26 cellular contexts compared by ENCODE assay signal in genomic region chr1:83559090-83559489, GRCh38.
DNase-seq lines count a peak whose midpoint lies in the region; ATAC-seq and TF ChIP-seq lines count a peak whose summit lies in the region.
"Had no signal": no experiment of that assay in that cellular context is flagged by ENCODE, and none has a peak within 500 bp of the region (broad histone marks: within the 10 kb centered on the region; RNA-seq: fewer than 3 reads in every experiment).

No MANE protein-coding gene starts in this region.

- no peaks in the 10 kb centered on the region for H3K36me3 Mint-ChIP-seq in neural progenitor cell
- no peaks in the 10 kb centered on the region for H3K36me3 Mint-ChIP-seq in activated T-helper 2 cell treated with anti-CD3 and anti-CD28 coated beads, Interferon-gamma antibody, Interleukin-2, Interleukin-4, amounts not matched to agents 10 μg/mL and 5 μg/mL and 100 μg/mL, durations not matched to agents 14 hours and 24 hours and 36 hours (ENCODE audit: low read depth)
- H3K36me3 Mint-ChIP-seq: natural killer cell treated with Interleukin-12 subunit alpha and Interleukin-12 subunit beta and Interleukin-15 and Interleukin-18, amount 100 ng/mL, for 72 hours had no signal

- H3K27me3 ChIP-seq in neural progenitor cell (no peaks in the 10 kb centered on the region), BE2C (no peaks in the 10 kb centered on the region)
- H3K27me3 ChIP-seq: brain microvascular endothelial cell, gastrocnemius medialis, sigmoid colon had no signal

- TF ChIP-seq CTCF in GM10248 (IDR thresholded peaks at IDR 0.05; ENCODE audit: control extremely low read depth, extremely low read depth, low read depth, missing control alignments) (no peak), neural progenitor cell (IDR thresholded peaks at IDR 0.05) (no peak), BE2C (IDR thresholded peaks at IDR 0.05; ENCODE audit: low read depth, low read length) (no peak)

- peaks cover 36% of the 10 kb centered on the region for H3K4me1 Mint-ChIP-seq in neural progenitor cell
- H3K4me1 Mint-ChIP-seq in activated T-helper 2 cell treated with anti-CD3 and anti-CD28 coated beads, Interferon-gamma antibody, Interleukin-2, Interleukin-4, amounts not matched to agents 10 μg/mL and 5 μg/mL and 100 μg/mL, durations not matched to agents 14 hours and 24 hours and 36 hours (ENCODE audit: low read depth) = no peaks in the 10 kb centered on the region

- H3K9me3 Mint-ChIP-seq in neural progenitor cell = no peaks in the 10 kb centered on the region
- no peaks in the 10 kb centered on the region for H3K9me3 Mint-ChIP-seq in activated T-helper 2 cell treated with anti-CD3 and anti-CD28 coated beads, Interferon-gamma antibody, Interleukin-2, Interleukin-4, amounts not matched to agents 10 μg/mL and 5 μg/mL and 100 μg/mL, durations not matched to agents 14 hours and 24 hours and 36 hours
- H3K9me3 Mint-ChIP-seq: activated CD8-positive, alpha-beta T cell treated with anti-CD3 and anti-CD28 coated beads for 36 hours had no signal

- peak; percentile 11 for DNase-seq in GM10248 (ENCODE audit: extremely low spot score)
- peak; percentile 15 for DNase-seq in NAMALWA (ENCODE audit: low spot score)
- DNase-seq in neural progenitor cell (ENCODE audit: low spot score) = no peak
- no peak for DNase-seq in NCI-H2107 (lab: John Stamatoyannopoulos, UW)
- no peak for DNase-seq in activated T-helper 2 cell treated with anti-CD3 and anti-CD28 coated beads, Interferon-gamma antibody, Interleukin-2, Interleukin-4, amounts not matched to agents 10 μg/mL and 5 μg/mL and 100 μg/mL, durations not matched to agents 14 hours and 24 hours and 36 hours (ENCODE audit: low spot score)
- DNase-seq in GM19238 (ENCODE audit: insufficient read length, low spot score) = no peak
- DNase-seq in BE2C = no peak
- DNase-seq: activated CD4-positive, CD25-positive, alpha-beta regulatory T cell treated with anti-CD3 and anti-CD28 coated beads, Interleukin-2, amount 50 U/mL, for 72 hours; activated CD8-positive, alpha-beta T cell treated with anti-CD3 and anti-CD28 coated beads for 36 hours; activated T-cell treated with anti-CD3 and anti-CD28 coated beads for 4 hours; brain microvascular endothelial cell; effector CD8-positive, alpha-beta T cell; gastrocnemius medialis; hypothalamus; left ventricle myocardium superior; midbrain; NCI-H146; NCI-H2171 treated with DMSO at 0.1 percent for 48 hours; NCI-H526 treated with DMSO at 0.1 percent for 48 hours; Right ventricle myocardium superior; sigmoid colon; stimulated activated CD8-positive, alpha-beta memory T cell treated with anti-CD3 and anti-CD28 coated beads, Interleukin-4, amount 100 ng/mL, for 48 hours had no signal

- H3K4me1 ChIP-seq in neural progenitor cell (peaks cover 15% of the 10 kb centered on the region), BE2C (no peaks in the 10 kb centered on the region; the same call in 1 of the 2 replicates)

- H4K20me1 ChIP-seq in neural progenitor cell (ENCODE audit: low read depth) = no peaks in the 10 kb centered on the region

- H3F3A ChIP-seq in neural progenitor cell (ENCODE audit: low read depth) = peaks cover 8% of the 10 kb centered on the region

- H3K36me3 ChIP-seq in neural progenitor cell (no peaks in the 10 kb centered on the region), BE2C (no peaks in the 10 kb centered on the region)
- H3K36me3 ChIP-seq: brain microvascular endothelial cell, gastrocnemius medialis, sigmoid colon had no signal

- H3K27ac ChIP-seq in neural progenitor cell = no peak overlapping the region
- H3K27ac ChIP-seq: brain microvascular endothelial cell, C4-2B, gastrocnemius medialis, sigmoid colon had no signal

- H3K9ac ChIP-seq in neural progenitor cell = no peak overlapping the region

- H3K27me3 Mint-ChIP-seq in neural progenitor cell (ENCODE audit: insufficient read depth, low read depth) = peaks cover 4% of the 10 kb centered on the region
- H3K27me3 Mint-ChIP-seq in activated T-helper 2 cell treated with anti-CD3 and anti-CD28 coated beads, Interferon-gamma antibody, Interleukin-2, Interleukin-4, amounts not matched to agents 10 μg/mL and 5 μg/mL and 100 μg/mL, durations not matched to agents 14 hours and 24 hours and 36 hours (ENCODE audit: low read depth) = no peaks in the 10 kb centered on the region
- H3K27me3 Mint-ChIP-seq: activated CD8-positive, alpha-beta T cell treated with anti-CD3 and anti-CD28 coated beads for 36 hours; natural killer cell treated with Interleukin-12 subunit alpha and Interleukin-12 subunit beta and Interleukin-15 and Interleukin-18, amount 100 ng/mL, for 72 hours had no signal

- H3K9me3 ChIP-seq in neural progenitor cell (ENCODE audit: low read depth) (no peaks in the 10 kb centered on the region), BE2C (no peaks in the 10 kb centered on the region)
- H3K9me3 ChIP-seq: gastrocnemius medialis, sigmoid colon had no signal

- no peaks in the 10 kb centered on the region for H3K79me2 ChIP-seq in neural progenitor cell (ENCODE audit: low read depth)

- H3K27ac Mint-ChIP-seq in neural progenitor cell = peak overlapping the region; percentile 55
- no peak overlapping the region for H3K27ac Mint-ChIP-seq in activated T-helper 2 cell treated with anti-CD3 and anti-CD28 coated beads, Interferon-gamma antibody, Interleukin-2, Interleukin-4, amounts not matched to agents 10 μg/mL and 5 μg/mL and 100 μg/mL, durations not matched to agents 14 hours and 24 hours and 36 hours
- H3K27ac Mint-ChIP-seq: activated CD8-positive, alpha-beta T cell treated with anti-CD3 and anti-CD28 coated beads for 36 hours; natural killer cell treated with Interleukin-12 subunit alpha and Interleukin-12 subunit beta and Interleukin-15 and Interleukin-18, amount 100 ng/mL, for 72 hours had no signal

- H3K4me3 Mint-ChIP-seq in neural progenitor cell = no peak overlapping the region
- no peak overlapping the region for H3K4me3 Mint-ChIP-seq in activated T-helper 2 cell treated with anti-CD3 and anti-CD28 coated beads, Interferon-gamma antibody, Interleukin-2, Interleukin-4, amounts not matched to agents 10 μg/mL and 5 μg/mL and 100 μg/mL, durations not matched to agents 14 hours and 24 hours and 36 hours (ENCODE audit: low read depth)
- H3K4me3 Mint-ChIP-seq: activated CD8-positive, alpha-beta T cell treated with anti-CD3 and anti-CD28 coated beads for 36 hours; natural killer cell treated with Interleukin-12 subunit alpha and Interleukin-12 subunit beta and Interleukin-15 and Interleukin-18, amount 100 ng/mL, for 72 hours had no signal

- intact Hi-C loops in activated T-helper 2 cell treated with anti-CD3 and anti-CD28 coated beads, Interferon-gamma antibody, Interleukin-2, Interleukin-4, amounts not matched to agents 10 μg/mL and 5 μg/mL and 100 μg/mL, durations not matched to agents 14 hours and 24 hours and 36 hours (cut with micrococcal nuclease) = no loop called here

- ATAC-seq in HG02610 (IDR thresholded peaks at IDR 0.05; ENCODE audit: unreplicated experiment) = peak; percentile 36
- ATAC-seq: activated CD8-positive, alpha-beta T cell treated with anti-CD3 and anti-CD28 coated beads for 36 hours; esophagus mucosa; gastrocnemius medialis; left ventricle myocardium superior; natural killer cell treated with Interleukin-12 subunit alpha and Interleukin-12 subunit beta and Interleukin-15 and Interleukin-18, amount 100 ng/mL, for 72 hours had no signal

- H2AFZ ChIP-seq in neural progenitor cell (replicated peaks) = no peak overlapping the region

- CTCF ChIA-PET in GM10248 (lab: Yijun Ruan, JAX) = interaction anchor here (1.0 to 1.2 kb wide), 3 partner anchors 9 to 23 kb away, joined by 3 to 4 read pairs (median 3); no protein-coding TSS in a partner anchor

- no peak overlapping the region for H3K4me3 ChIP-seq in neural progenitor cell
- H3K4me3 ChIP-seq in BE2C (ENCODE audit: low read depth, low read length) = no peak overlapping the region
- H3K4me3 ChIP-seq: gastrocnemius medialis, sigmoid colon had no signal

- no peak overlapping the region for H3K4me2 ChIP-seq in neural progenitor cell

- POLR2A ChIA-PET in GM10248 (lab: Yijun Ruan, JAX) = no interaction called here

Comparison
In these comparisons a context has a peak if more than half of its experiments do, and no peak if none do; other contexts are left out.
1. DNase-seq: peak in GM10248 (single experiment) and NAMALWA (single experiment); none in neural progenitor cell (single experiment), NCI-H2107 (single experiment), activated T-helper 2 cell treated with anti-CD3 and anti-CD28 coated beads, Interferon-gamma antibody, Interleukin-2, Interleukin-4, amounts not matched to agents 10 μg/mL and 5 μg/mL and 100 μg/mL, durations not matched to agents 14 hours and 24 hours and 36 hours (single experiment), GM19238 (single experiment) and BE2C (single experiment).